Comparison of ENCODE assay signal across 18 cellular contexts in genomic region chr20:1094706-1095220, GRCh38.
"Had no signal": no experiment of that assay in that cellular context is flagged by ENCODE, and none has a peak within 500 bp of the region (broad histone marks: within the 10 kb centered on the region; RNA-seq: fewer than 3 reads in every experiment).

No MANE protein-coding gene starts in this region.

- H3K4me3 ChIP-seq: hepatocyte, stomach, thoracic aorta had no signal

- H2AFZ ChIP-seq: hepatocyte, parathyroid adenoma had no signal

- ATAC-seq: activated CD4-positive, CD25-positive, alpha-beta regulatory T cell treated with anti-CD3 and anti-CD28 coated beads, Interleukin-2, amount 50 U/mL, for 24 hours; left lobe of liver had no signal

- H3K27me3 ChIP-seq: hepatocyte, stomach had no signal

- H3K4me3 Mint-ChIP-seq: activated T-helper 1 cell treated with anti-CD3 and anti-CD28 coated beads, Interleukin-12 subunit alpha, Interleukin-12 subunit beta, Interleukin-2, Interleukin-4 antibody, amounts not matched to agents 30 ng/mL and 10 ng/mL and 1 ng/mL, durations not matched to agents 14 hours and 24 hours and 36 hours; naive B cell had no signal

- H3K27ac Mint-ChIP-seq: activated T-helper 1 cell treated with anti-CD3 and anti-CD28 coated beads, Interleukin-12 subunit alpha, Interleukin-12 subunit beta, Interleukin-2, Interleukin-4 antibody, amounts not matched to agents 30 ng/mL and 10 ng/mL and 1 ng/mL, durations not matched to agents 14 hours and 24 hours and 36 hours; naive B cell had no signal

- DNase-seq: activated CD4-positive, alpha-beta T cell treated with anti-CD3 and anti-CD28 coated beads, Interleukin-2, amount 50 U/mL, for 1 hour; activated CD8-positive, alpha-beta memory T cell treated with anti-CD3 and anti-CD28 coated beads for 24 hours; activated naive CD4-positive, alpha-beta T cell; aorta; effector memory CD4-positive, alpha-beta T cell; islet precursor cell; naive B cell; stimulated activated CD4-positive, alpha-beta T cell treated with anti-CD3 and anti-CD28 coated beads, Interleukin-12 subunit alpha, Interleukin-12 subunit beta, amount 100 ng/mL, for 4 hours; stimulated activated CD4-positive, alpha-beta T cell treated with anti-CD3 and anti-CD28 coated beads, Interleukin-2, amount 100 ng/mL, for 24 hours; stomach; T1000 had no signal

- H3K4me1 ChIP-seq: parathyroid adenoma, stomach had no signal

- H3K36me3 ChIP-seq: stomach, thoracic aorta had no signal

- H3K4me1 Mint-ChIP-seq: naive B cell had no signal

- H3K27ac ChIP-seq: epithelial cell of prostate, hepatocyte, parathyroid adenoma, stomach, thoracic aorta had no signal

- H3K9ac ChIP-seq: parathyroid adenoma had no signal

- H3K79me2 ChIP-seq: hepatocyte, parathyroid adenoma had no signal

- H3K9me3 ChIP-seq: thoracic aorta had no signal

- H3K4me2 ChIP-seq: hepatocyte had no signal
